8 cellular contexts compared by ENCODE assay signal in the genomic region with DNA sequence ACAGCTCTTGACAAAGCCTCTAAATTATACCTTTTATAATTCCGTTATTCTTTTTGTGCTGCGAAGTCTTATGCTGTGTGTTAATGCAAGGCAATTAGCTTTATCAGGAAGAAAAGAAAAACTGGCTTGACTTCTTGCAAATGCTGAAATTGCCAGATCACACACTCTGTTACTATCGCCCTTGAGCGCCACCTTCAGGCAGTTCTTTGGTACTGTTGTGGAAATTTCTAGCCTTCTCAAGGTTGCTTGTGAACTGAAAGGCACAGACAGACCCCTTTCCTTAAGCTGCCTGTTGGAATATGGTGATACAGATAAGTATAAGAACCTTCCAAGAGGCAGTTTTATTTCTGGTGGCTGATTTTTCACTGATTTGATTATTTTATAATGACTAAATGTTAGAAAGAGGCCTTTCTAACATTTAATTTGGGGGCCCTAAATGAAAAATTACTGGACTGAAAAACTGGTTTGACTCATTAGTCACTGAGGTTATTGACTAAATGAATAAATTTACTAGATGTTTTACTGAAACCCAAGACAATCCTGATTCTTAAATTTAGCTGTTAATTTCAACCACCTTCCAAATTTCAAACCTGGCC.
DNase-seq lines count a peak whose midpoint lies in the region; ATAC-seq and TF ChIP-seq lines count a peak whose summit lies in the region.

No MANE protein-coding gene starts in this region.

- POLR2A ChIA-PET in OCI-LY7 (lab: Charles Lee): interaction anchor here (0.7 to 1.7 kb wide), 6 partner anchors 29 to 613 kb away, joined by 3 to 6 read pairs (median 4); no protein-coding TSS in a partner anchor

- WGBS in esophagus muscularis mucosa: 36% methylated on average over 4 of the region's 4 CpGs
- 14 to 31% (median 21%) methylated on average over 4 of the region's 4 CpGs for WGBS in stomach, 5 donors

- no peaks in the 10 kb centered on the region for H3K9me3 Mint-ChIP-seq in natural killer cell treated with Interleukin-12 subunit alpha and Interleukin-12 subunit beta and Interleukin-15 and Interleukin-18, amount 100 ng/mL, for 72 hours

- DNase-seq in NCI-H510A treated with DMSO at 0.1 percent for 48 hours (lab: John Stamatoyannopoulos, UW): peak; percentile 6
- DNase-seq in NCI-H510A (lab: John Stamatoyannopoulos, UW): no peak
- DNase-seq in OCI-LY7 (ENCODE audit: low spot score): peak; percentile 83
- DNase-seq in activated T-cell treated with anti-CD3 and anti-CD28 coated beads for 4 hours: peak; percentile 77
- DNase-seq in esophagus muscularis mucosa (ENCODE audit: extremely low spot score): no peak
- peak; percentile 80 for DNase-seq in natural killer cell treated with Interleukin-12 subunit alpha and Interleukin-12 subunit beta and Interleukin-15 and Interleukin-18, amount 100 ng/mL, for 72 hours (ENCODE audit: low spot score)
- peak; percentile 73 for DNase-seq in stomach

- H3K27me3 ChIP-seq in esophagus muscularis mucosa (no peaks in the 10 kb centered on the region), stomach (no peaks in the 10 kb centered on the region)

- no TSS peak for BruUV-seq in OCI-LY7 (replicated peaks; lab: Mats Ljungman, UMichigan)

- H3K9me2 ChIP-seq in OCI-LY7 (ENCODE audit: insufficient read depth, low read length): no peaks in the 10 kb centered on the region

- peak overlapping the region; percentile 59 for H3K4me3 Mint-ChIP-seq in natural killer cell treated with Interleukin-12 subunit alpha and Interleukin-12 subunit beta and Interleukin-15 and Interleukin-18, amount 100 ng/mL, for 72 hours

- peaks cover 74 to 81% of the 10 kb centered on the region in 2 donors for H3K4me1 Mint-ChIP-seq in natural killer cell treated with Interleukin-12 subunit alpha and Interleukin-12 subunit beta and Interleukin-15 and Interleukin-18, amount 100 ng/mL, for 72 hours (ENCODE audit: low read depth in 2 of 2)

- peak overlapping the region; percentile 91 to 96 for H3K27ac Mint-ChIP-seq in natural killer cell treated with Interleukin-12 subunit alpha and Interleukin-12 subunit beta and Interleukin-15 and Interleukin-18, amount 100 ng/mL, for 72 hours

- H3K36me3 ChIP-seq in OCI-LY7 (ENCODE audit: insufficient read depth, low read length) (no peaks in the 10 kb centered on the region), esophagus muscularis mucosa (no peaks in the 10 kb centered on the region), stomach (no peaks in the 10 kb centered on the region)

- H3K4me2 ChIP-seq in OCI-LY7 (ENCODE audit: low read length): no peak overlapping the region

- no peaks in the 10 kb centered on the region for H3K9me3 ChIP-seq in OCI-LY7 (ENCODE audit: low read length)
- H3K9me3 ChIP-seq in esophagus muscularis mucosa: no peaks in the 10 kb centered on the region
- no peaks in the 10 kb centered on the region for H3K9me3 ChIP-seq in stomach

- H3K36me3 Mint-ChIP-seq in natural killer cell treated with Interleukin-12 subunit alpha and Interleukin-12 subunit beta and Interleukin-15 and Interleukin-18, amount 100 ng/mL, for 72 hours: no peaks in the 10 kb centered on the region

- no peaks in the 10 kb centered on the region for H3K79me2 ChIP-seq in OCI-LY7 (ENCODE audit: insufficient read depth, low read depth, low read length)

- H3K4me1 ChIP-seq in OCI-LY7 (ENCODE audit: insufficient read depth, low read length, poor library complexity, severe bottlenecking) (peaks cover 27% of the 10 kb centered on the region), esophagus muscularis mucosa (no peaks in the 10 kb centered on the region), stomach (peaks cover 0 to 1% (median 0%) of the 10 kb centered on the region in 4 donors)

- peak; percentile 97 for TF ChIP-seq CTCF in OCI-LY7 (conservative IDR thresholded peaks at IDR 0.05; ENCODE audit: low read length)
- peak; percentile 63 to 74 (median 64) for TF ChIP-seq CTCF in esophagus muscularis mucosa (IDR thresholded peaks at IDR 0.05)
- TF ChIP-seq CTCF in stomach (IDR thresholded peaks at IDR 0.05): peak in 5 of 7 experiments; percentile 26 to 71 (median 69)

- no peak overlapping the region for H3K4me3 ChIP-seq in OCI-LY7 (ENCODE audit: low read depth, low read length, poor library complexity, severe bottlenecking)
- no peak overlapping the region for H3K4me3 ChIP-seq in esophagus muscularis mucosa
- H3K4me3 ChIP-seq in stomach: no peak overlapping the region

- ATAC-seq in HG03432 (IDR thresholded peaks at IDR 0.05; ENCODE audit: unreplicated experiment): peak; percentile 41
- peak; percentile 40 to 74 for ATAC-seq in natural killer cell treated with Interleukin-12 subunit alpha and Interleukin-12 subunit beta and Interleukin-15 and Interleukin-18, amount 100 ng/mL, for 72 hours

- peak overlapping the region; percentile 62; the same call in 1 of the 2 replicates for H2AFZ ChIP-seq in OCI-LY7 (ENCODE audit: low read length)

- no peaks in the 10 kb centered on the region for H4K20me1 ChIP-seq in OCI-LY7 (ENCODE audit: insufficient read depth, low read length)

- no peaks in the 10 kb centered on the region for H3K27me3 Mint-ChIP-seq in natural killer cell treated with Interleukin-12 subunit alpha and Interleukin-12 subunit beta and Interleukin-15 and Interleukin-18, amount 100 ng/mL, for 72 hours

- TF ChIP-seq POLR2A in esophagus muscularis mucosa (IDR thresholded peaks at IDR 0.05; ENCODE audit: low read depth) (no peak), stomach (IDR thresholded peaks at IDR 0.05) (no peak)

- H3K27ac ChIP-seq in OCI-LY7 (ENCODE audit: low read depth, low read length, poor library complexity, severe bottlenecking) (no peak overlapping the region), esophagus muscularis mucosa (replicated peaks in 1 of 4) (no peak overlapping the region), stomach (no peak overlapping the region)

- no peak for TF ChIP-seq EP300 in esophagus muscularis mucosa (IDR thresholded peaks at IDR 0.05)
- TF ChIP-seq EP300 in stomach (IDR thresholded peaks at IDR 0.05): no peak

- intact Hi-C loops in OCI-LY7 (cut with micrococcal nuclease; ENCODE audit: unreplicated experiment): loop anchor here (5.0 kb wide), 1 partner anchor 694 kb away; no protein-coding TSS in a partner anchor
- intact Hi-C loops in esophagus muscularis mucosa (cut with DNase I): no loop called here
- intact Hi-C loops in stomach (cut with DNase I; ENCODE audit: low total_unique reads): loop anchor here (10.0 kb wide), 1 partner anchor 246 kb away; no protein-coding TSS in a partner anchor

- CTCF ChIA-PET in OCI-LY7 (lab: Charles Lee; ENCODE audit: unreplicated experiment): interaction anchor here (0.8 to 2.4 kb wide), 6 partner anchors 9 to 251 kb away, joined by 3 to 10 read pairs (median 6); a partner anchor contains a TSS

Comparison
In these comparisons a context has a peak if more than half of its experiments do, and no peak if none do; other contexts are left out.
1. DNase-seq: peak in NCI-H510A treated with DMSO at 0.1 percent for 48 hours (single experiment), OCI-LY7 (single experiment), activated T-cell treated with anti-CD3 and anti-CD28 coated beads for 4 hours (single experiment), natural killer cell treated with Interleukin-12 subunit alpha and Interleukin-12 subunit beta and Interleukin-15 and Interleukin-18, amount 100 ng/mL, for 72 hours (single experiment) and stomach (single experiment); none in NCI-H510A (single experiment) and esophagus muscularis mucosa (single experiment).
2. Peak in every context shown above with its lines, with median percentiles within 50 percentile points of each other: CTCF ChIP-seq.